ENCODE assay signal across 1 cellular context in the genomic region with DNA sequence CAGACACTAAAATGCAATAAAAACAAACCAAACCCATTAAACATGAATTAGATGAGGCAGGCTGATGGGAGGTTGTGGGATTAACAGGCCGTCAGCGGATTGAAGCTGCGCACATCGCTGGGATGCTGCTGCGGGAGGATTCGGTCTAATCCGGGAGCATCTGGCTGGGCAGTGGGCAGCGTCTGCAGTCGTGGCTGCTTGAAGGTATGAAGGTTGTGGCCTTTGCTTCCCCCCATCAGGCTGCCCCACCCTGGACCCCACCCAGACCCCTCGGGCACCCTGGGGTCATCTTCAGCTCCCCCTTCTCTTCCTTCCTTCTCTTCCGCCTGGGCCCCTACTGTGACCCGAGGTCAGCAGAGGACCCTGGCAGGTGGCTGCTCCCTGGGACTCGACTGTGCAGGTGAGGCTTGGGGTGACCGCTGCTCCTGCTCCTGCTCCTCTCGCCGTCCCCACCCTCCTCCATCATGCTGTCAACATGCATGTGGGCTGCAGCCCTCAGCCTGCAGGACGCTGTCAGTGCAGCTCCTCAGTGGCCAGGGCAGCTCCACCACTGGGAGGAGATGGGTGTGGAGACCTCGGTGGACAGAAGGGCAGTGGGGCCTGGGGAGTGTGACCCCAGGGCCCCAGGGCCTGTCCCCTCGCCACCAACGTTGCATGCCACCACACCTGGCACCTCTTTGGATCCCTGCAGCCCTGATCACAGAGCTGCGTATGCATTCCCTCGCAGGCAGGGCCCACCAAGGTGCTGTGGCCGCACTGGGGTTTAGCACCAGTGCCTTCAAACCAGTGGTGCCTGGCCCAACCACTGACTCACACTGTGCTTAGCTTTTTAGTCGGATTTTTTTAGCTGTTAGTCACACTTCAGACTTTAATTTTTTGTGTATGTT.
TF ChIP-seq lines count a peak whose summit lies in the region.

No MANE protein-coding gene starts in this region.

TF ChIP-seq in HEK293T, 16 proteins besides CTCF, POLR2A, EP300 and RAD21 (continued from another document):
- TF ChIP-seq LEF1 (IDR thresholded peaks at IDR 0.05; ENCODE audit: borderline replicate concordance) (no peak), TARDBP (IDR thresholded peaks at IDR 0.05) (no peak), HDGF (IDR thresholded peaks at IDR 0.05; ENCODE audit: borderline replicate concordance) (no peak), ZNF384 (IDR thresholded peaks at IDR 0.05) (no peak), NFRKB (IDR thresholded peaks at IDR 0.05) (no peak), FOXA1 (IDR thresholded peaks at IDR 0.05) (no peak), SUZ12 (IDR thresholded peaks at IDR 0.05) (no peak), ELF4 (IDR thresholded peaks at IDR 0.05) (no peak)
- TF ChIP-seq, protein P1, sequence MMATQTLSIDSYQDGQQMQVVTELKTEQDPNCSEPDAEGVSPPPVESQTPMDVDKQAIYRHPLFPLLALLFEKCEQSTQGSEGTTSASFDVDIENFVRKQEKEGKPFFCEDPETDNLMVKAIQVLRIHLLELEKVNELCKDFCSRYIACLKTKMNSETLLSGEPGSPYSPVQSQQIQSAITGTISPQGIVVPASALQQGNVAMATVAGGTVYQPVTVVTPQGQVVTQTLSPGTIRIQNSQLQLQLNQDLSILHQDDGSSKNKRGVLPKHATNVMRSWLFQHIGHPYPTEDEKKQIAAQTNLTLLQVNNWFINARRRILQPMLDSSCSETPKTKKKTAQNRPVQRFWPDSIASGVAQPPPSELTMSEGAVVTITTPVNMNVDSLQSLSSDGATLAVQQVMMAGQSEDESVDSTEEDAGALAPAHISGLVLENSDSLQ (IDR thresholded peaks at IDR 0.05) = no peak
